In genomic region chr18:6747646-6748045, GRCh38 we compare ENCODE assay signal across 13 cellular contexts. TPM values are rescaled to one million over a fixed set of nuclear protein-coding genes. Genes with fewer than 3 reads are reported as not detected.
DNase-seq lines count a peak whose midpoint lies in the region; ATAC-seq, FAIRE-seq and TF ChIP-seq lines count a peak whose summit lies in the region.
"Had no signal": no experiment of that assay in that cellular context is flagged by ENCODE, and none has a peak within 500 bp of the region (broad histone marks: within the 10 kb centered on the region; RNA-seq: fewer than 3 reads in every experiment).

No MANE protein-coding gene starts in this region.

- H3K36me3 ChIP-seq in IMR-90 (ENCODE audit: control insufficient read depth, insufficient read depth, low read length) = peaks cover 2% of the 10 kb centered on the region; the same call in 1 of the 2 replicates
- no peaks in the 10 kb centered on the region for H3K36me3 ChIP-seq in K562 (ENCODE audit: control insufficient read depth, insufficient read depth, low read length)
- H3K36me3 ChIP-seq in left lung = no peaks in the 10 kb centered on the region

- H3K9ac ChIP-seq in IMR-90 (ENCODE audit: low read depth, low read length) (no peak overlapping the region), K562 (ENCODE audit: insufficient read depth in 1 of 2, low read depth in 2 of 2, low read length in 2 of 2) (no peak overlapping the region)

- H3K9me1 ChIP-seq in IMR-90 (ENCODE audit: insufficient read depth, low read length) = peaks cover 5% of the 10 kb centered on the region; the same call in 1 of the 2 replicates
- H3K9me1 ChIP-seq in K562 (ENCODE audit: control insufficient read depth, insufficient read depth, low read length) = no peaks in the 10 kb centered on the region

- H3K18ac ChIP-seq in IMR-90 (ENCODE audit: low read depth, low read length) = peak overlapping the region; percentile 30; the same call in 1 of the 2 replicates

- peak overlapping the region; percentile 17 for H2BK5ac ChIP-seq in IMR-90 (ENCODE audit: low read depth, low read length, poor library complexity, severe bottlenecking)

- H3K9me3 ChIP-seq in IMR-90 (ENCODE audit: control insufficient read depth, insufficient read depth, low read length) (peaks cover 5% of the 10 kb centered on the region), K562 (replicated peaks; ENCODE audit: control insufficient read depth, insufficient read depth, low read depth, low read length) (no peaks in the 10 kb centered on the region), left lung (peaks cover 0 to 3% of the 10 kb centered on the region in 2 donors)

- no TSS peak for BruUV-seq in IMR-90 (replicated peaks; lab: Mats Ljungman, UMichigan)
- BruUV-seq in K562 (replicated peaks; lab: Mats Ljungman, UMichigan) = no TSS peak

- no peaks in the 10 kb centered on the region for H3K36me3 Mint-ChIP-seq in activated naive CD4-positive, alpha-beta T cell treated with anti-CD3 and anti-CD28 coated beads, Interleukin-2, amount 50 U/mL, for 72 hours
- H3K36me3 Mint-ChIP-seq: CD4-positive, CD25-positive, alpha-beta regulatory T cell had no signal

- H3K23ac ChIP-seq in IMR-90 (ENCODE audit: low read depth, low read length) = peak overlapping the region; percentile 32; the same call in 1 of the 2 replicates

- no peak overlapping the region for H2BK15ac ChIP-seq in IMR-90 (ENCODE audit: low read depth, low read length)

- no peak for TF ChIP-seq CTCF in AG10803 (conservative IDR thresholded peaks at IDR 0.05; ENCODE audit: low read length)
- no peak for TF ChIP-seq CTCF in IMR-90 (conservative IDR thresholded peaks at IDR 0.05; ENCODE audit: low read depth, low read length)
- TF ChIP-seq CTCF in K562 (IDR thresholded peaks at IDR 0.05 in 2 of 3, conservative IDR thresholded peaks at IDR 0.05 in 1 of 3; ENCODE audit: insufficient read depth in 2 of 3, low read depth in 1 of 3, low read length in 3 of 3) = no peak
- TF ChIP-seq CTCF in left lung (IDR thresholded peaks at IDR 0.05) = no peak

- FAIRE-seq in K562 (lab: Jason Lieb, UNC) = no peak
- FAIRE-seq: GM12891 had no signal

- H3K4me1 ChIP-seq in IMR-90 (ENCODE audit: control insufficient read depth, insufficient read depth, low read length) (peaks cover 17% of the 10 kb centered on the region), K562 (replicated peaks in 1 of 2; ENCODE audit: control insufficient read depth in 2 of 2, insufficient read depth in 2 of 2, low read length in 2 of 2) (no peaks in the 10 kb centered on the region), left lung (peaks cover 0 to 3% of the 10 kb centered on the region in 2 donors)

- peak overlapping the region; percentile 78 for H2BK120ac ChIP-seq in IMR-90 (ENCODE audit: low read depth, low read length)

- peak; percentile 85 for ATAC-seq in IMR-90 (ENCODE audit: low read depth)
- ATAC-seq in K562 = no peak
- peak; percentile 60 for ATAC-seq in left lung
- no peak for ATAC-seq in activated naive CD4-positive, alpha-beta T cell treated with anti-CD3 and anti-CD28 coated beads, Interleukin-2, amount 50 U/mL, for 72 hours

- H2AK9ac ChIP-seq in IMR-90 (replicated peaks; ENCODE audit: low read depth, low read length, poor library complexity) = no peak overlapping the region

- no peak overlapping the region for H3K56ac ChIP-seq in IMR-90 (ENCODE audit: extremely low read depth, insufficient read depth, low read length)

- peaks cover 0 to 4% of the 10 kb centered on the region in 2 experiments; a peak in 1 of 4 replicates for H3K79me1 ChIP-seq in IMR-90 (ENCODE audit: low read depth in 1 of 2, low read length in 2 of 2)

- H3K27ac Mint-ChIP-seq in activated naive CD4-positive, alpha-beta T cell treated with anti-CD3 and anti-CD28 coated beads, Interleukin-2, amount 50 U/mL, for 72 hours = no peak overlapping the region
- H3K27ac Mint-ChIP-seq: CD4-positive, CD25-positive, alpha-beta regulatory T cell had no signal

- H3K79me2 ChIP-seq in K562 (ENCODE audit: control insufficient read depth, insufficient read depth, low read length) = no peaks in the 10 kb centered on the region

- H3K14ac ChIP-seq in IMR-90 (replicated peaks; ENCODE audit: low read depth, low read length) = no peak overlapping the region

- H3K27ac ChIP-seq in IMR-90 (ENCODE audit: insufficient read depth, low read length) = peak overlapping the region; percentile 76; the same call in 1 of the 2 replicates
- no peak overlapping the region for H3K27ac ChIP-seq in K562 (ENCODE audit: extremely low read depth, low read depth, low read length)
- no peak overlapping the region for H3K27ac ChIP-seq in left lung
- H3K27ac ChIP-seq: dorsolateral prefrontal cortex had no signal

- H3K4me3 ChIP-seq in AG10803 (ENCODE audit: low read length) = no peak overlapping the region
- no peak overlapping the region for H3K4me3 ChIP-seq in IMR-90 (ENCODE audit: insufficient read depth, low read depth, low read length)
- H3K4me3 ChIP-seq in K562 = no peak overlapping the region
- no peak overlapping the region for H3K4me3 ChIP-seq in left lung
- H3K4me3 ChIP-seq: dorsolateral prefrontal cortex had no signal

- H3K4me2 ChIP-seq in IMR-90 (ENCODE audit: low read depth, low read length) (peak overlapping the region; percentile 51; the same call in 1 of the 2 replicates), K562 (ENCODE audit: insufficient read depth, low read length) (no peak overlapping the region)

- peak overlapping the region; percentile 66; the same call in 1 of the 2 replicates for H2AK5ac ChIP-seq in IMR-90 (ENCODE audit: low read depth, low read length)

- H4K20me1 ChIP-seq in IMR-90 (ENCODE audit: insufficient read depth, low read length) = no peaks in the 10 kb centered on the region
- no peaks in the 10 kb centered on the region for H4K20me1 ChIP-seq in K562 (replicated peaks; ENCODE audit: control insufficient read depth, insufficient read depth, low read length)

- TF ChIP-seq POLR2A in IMR-90 (IDR thresholded peaks at IDR 0.05; ENCODE audit: low read depth, low read length) = no peak
- no peak for TF ChIP-seq POLR2A in K562 (conservative IDR thresholded peaks at IDR 0.05)

- in situ Hi-C loops in IMR-90 (cut with MboI; ENCODE audit: low sequenced_read_pairs) (no loop called here), K562 (cut with MboI) (loop anchor here (25.0 kb wide), 1 partner anchor 1460 kb away; the partner anchor contains the start of gene ZBTB14)

- H4K5ac ChIP-seq in IMR-90 (ENCODE audit: low read depth, low read length) = peak overlapping the region; percentile 21; the same call in 1 of the 2 replicates

- peak overlapping the region; percentile 62 for H3K4ac ChIP-seq in IMR-90 (ENCODE audit: low read depth, low read length)

- no CpG with 5 or more reads among the region's 2 CpGs for WGBS in IMR-90 (ENCODE audit: extremely low coverage in 2 of 2, insufficient read length in 1 of 2), 2 experiments
- 3% methylated on average over 2 of the region's 2 CpGs for WGBS in K562 (ENCODE audit: insufficient coverage, low coverage, missing lambda C conversion rate)

- peak overlapping the region; percentile 65 for H2BK20ac ChIP-seq in IMR-90 (ENCODE audit: low read depth, low read length)

- DNase-seq in AG10803 (ENCODE audit: low read depth) (peak; percentile 86), IMR-90 (peak; percentile 97), K562 (ENCODE audit: extremely low read depth in 1 of 4, low spot score in 3 of 4) (no peak), left lung (no peak), middle frontal gyrus (ENCODE audit: extremely low spot score, low spot score) (no peak), D341Med (ENCODE audit: low spot score) (no peak)
- DNase-seq in activated naive CD4-positive, alpha-beta T cell treated with anti-CD3 and anti-CD28 coated beads, Interleukin-2, amount 50 U/mL, for 72 hours (ENCODE audit: low spot score in 2 of 2) = no peak
- DNase-seq in stimulated activated CD4-positive, alpha-beta T cell treated with anti-CD3 and anti-CD28 coated beads, Interleukin-4, amount 100 ng/mL, for 1 hour = no peak
- DNase-seq: activated T-cell treated with anti-CD3 and anti-CD28 coated beads, Interleukin-2, amount 50 U/mL, for 48 hours; CD4-positive, CD25-positive, alpha-beta regulatory T cell; dorsolateral prefrontal cortex; Karpas-422 had no signal

- POLR2A ChIA-PET in IMR-90 (lab: Charles Lee; ENCODE audit: unreplicated experiment) = no interaction called here
- POLR2A ChIA-PET in K562 (lab: Yijun Ruan, JAX) = no interaction called here

- peak overlapping the region; percentile 70 for H4K91ac ChIP-seq in IMR-90 (ENCODE audit: insufficient read depth, low read depth, low read length)

- peak overlapping the region in 1 of 2 experiments; percentile 38; a peak in 1 of 4 replicates for H4K8ac ChIP-seq in IMR-90 (ENCODE audit: low read depth in 2 of 2, low read length in 2 of 2)

- no peak for TF ChIP-seq EP300 in K562 (IDR thresholded peaks at IDR 0.05; ENCODE audit: low read length)

- H3K27me3 ChIP-seq in IMR-90 (ENCODE audit: control insufficient read depth, insufficient read depth, low read length) (no peaks in the 10 kb centered on the region), K562 (ENCODE audit: control insufficient read depth in 2 of 2, insufficient read depth in 2 of 2, low read length in 2 of 2) (no peaks in the 10 kb centered on the region), left lung (no peaks in the 10 kb centered on the region)

- no peak for TF ChIP-seq RAD21 in IMR-90 (IDR thresholded peaks at IDR 0.05; ENCODE audit: low read length)
- TF ChIP-seq RAD21 in K562 (CRISPR knock-in tag; conservative IDR thresholded peaks at IDR 0.05 in 1 of 2, IDR thresholded peaks at IDR 0.05 in 1 of 2) = no peak

- dilution Hi-C loops in IMR-90 (cut with HindIII; ENCODE audit: low sequenced_read_pairs, unreplicated experiment) = no loop called here

- H2AFZ ChIP-seq in IMR-90 (replicated peaks; ENCODE audit: low read length, poor library complexity) (no peak overlapping the region), K562 (ENCODE audit: low read depth, low read length) (no peak overlapping the region)

- peaks cover 4 to 23% of the 10 kb centered on the region in 2 donors for H3K9me3 Mint-ChIP-seq in activated naive CD4-positive, alpha-beta T cell treated with anti-CD3 and anti-CD28 coated beads, Interleukin-2, amount 50 U/mL, for 72 hours

- intact Hi-C loops in IMR-90 (cut with micrococcal nuclease) = loop anchor here (5.0 kb wide), 1 partner anchor 90 kb away; no protein-coding TSS in a partner anchor
- intact Hi-C loops in K562 (cut with micrococcal nuclease) = no loop called here
- intact Hi-C loops in left lung (cut with DNase I) = no loop called here

- CTCF ChIA-PET in IMR-90 (lab: Yijun Ruan, JAX) = interaction anchor here (1.5 kb wide), 1 partner anchor 12 kb away, joined by 4 read pairs; no protein-coding TSS in a partner anchor
- CTCF ChIA-PET in K562 (lab: Yijun Ruan, JAX; ENCODE audit: low intra/inter-chr PET ratio) = no interaction called here

RNA-seq across cellular contexts. Expression of gene ARHGAP28, which starts 18.1 kb away (rescaled TPM):
- total RNA-seq in IMR-90 (2012; rRNA removed) (2.8 and 3.8 TPM in 2 replicates), K562 (2014; rRNA removed) (3.3 and 5.9 TPM in 2 replicates), K562 (2014; rRNA removed; fragmentation: Illumina TruSeq; extraction: Trizol) (5.2 and 5.6 TPM in 2 replicates), K562 (2015; rRNA removed; fragmentation: Illumina TruSeq; extraction: Trizol) (5.0 and 5.2 TPM in 2 replicates), K562 (2021) (5.2 and 6.1 TPM in 2 replicates), left lung (10 to 100 TPM; 16.6 to 18.9 TPM)
- polyA plus RNA-seq in IMR-90 (2012; rRNA removed) (1.3 and 1.8 TPM in 2 replicates), K562 (2011; rRNA removed) (2.4 and 3.8 TPM in 2 replicates), K562 (2014; fragmentation: Illumina TruSeq; extraction: Trizol) (3.6 and 5.0 TPM in 2 replicates), K562 (2014; fragmentation: Nextera tagmentation; extraction: Ambion mirVana) (1 to 10 TPM in 1 of 2 experiments, under 1 TPM in 1; 0.93 to 2.6 TPM), K562 (2014; rRNA removed) (3.0 and 4.8 TPM in 2 replicates)
- 0.56 and 0.70 TPM in 2 replicates for polyA plus RNA-seq in IMR-90 (2012; cell fraction: cytosol; rRNA removed)
- 0.33 and 3.3 TPM in 2 replicates for polyA plus RNA-seq in IMR-90 (2012; cell fraction: nucleus; rRNA removed; ENCODE audit: low replicate concordance)
- total RNA-seq in K562 (2011; cell fraction: chromatin; rRNA removed; ENCODE audit: low replicate concordance) = 3.6 and 12.9 TPM in 2 replicates
- total RNA-seq in K562 (2011; cell fraction: nucleolus; rRNA removed) = 1.3 and 3.6 TPM in 2 replicates
- total RNA-seq in K562 (2011; cell fraction: nucleoplasm; rRNA removed) = 4.0 and 8.0 TPM in 2 replicates
- polyA plus RNA-seq in K562 (2011; cell fraction: cytosol; rRNA removed) = 0.43 and 1.1 TPM in 2 replicates
- polyA plus RNA-seq in K562 (2011; cell fraction: nucleus; rRNA removed) = 2.5 and 2.6 TPM in 2 replicates
- 2.9 and 6.2 TPM in 2 replicates for polyA plus RNA-seq in K562 (2012)
- 5.0 and 5.8 TPM in 2 replicates for polyA minus RNA-seq in K562 (2011; rRNA and poly(A)+ RNA removed)
- 1.5 TPM in 2 replicates for polyA minus RNA-seq in K562 (2011; cell fraction: cytosol; rRNA and poly(A)+ RNA removed)
- polyA minus RNA-seq in K562 (2011; cell fraction: nucleus; rRNA and poly(A)+ RNA removed) = 2.3 and 4.6 TPM in 2 replicates
- not detected for total RNA-seq in activated naive CD4-positive, alpha-beta T cell treated with anti-CD3 and anti-CD28 coated beads, Interleukin-2, amount 50 U/mL, for 72 hours
- total RNA-seq: CD4-positive, CD25-positive, alpha-beta regulatory T cell had no signal
- polyA plus RNA-seq: CD4-positive, CD25-positive, alpha-beta regulatory T cell had no signal

Comparison
In these comparisons a context has a peak if more than half of its experiments do, and no peak if none do; other contexts are left out.
1. DNase-seq: peak in AG10803 (single experiment) and IMR-90 (single experiment); none in K562 (0 of 4), left lung (0 of 2), middle frontal gyrus (single experiment), activated naive CD4-positive, alpha-beta T cell treated with anti-CD3 and anti-CD28 coated beads, Interleukin-2, amount 50 U/mL, for 72 hours (0 of 2), stimulated activated CD4-positive, alpha-beta T cell treated with anti-CD3 and anti-CD28 coated beads, Interleukin-4, amount 100 ng/mL, for 1 hour (single experiment) and D341Med (single experiment).
2. ATAC-seq: peak in IMR-90 (single experiment) and left lung (single experiment); none in K562 (single experiment) and activated naive CD4-positive, alpha-beta T cell treated with anti-CD3 and anti-CD28 coated beads, Interleukin-2, amount 50 U/mL, for 72 hours (0 of 2).